In genomic region chr15:44149224-44149623, GRCh38 we compare ENCODE assay signal across 25 cellular contexts. TPM values are rescaled to one million over a fixed set of nuclear protein-coding genes. Genes with fewer than 3 reads are reported as not detected.
DNase-seq lines count a peak whose midpoint lies in the region; ATAC-seq, FAIRE-seq and TF ChIP-seq lines count a peak whose summit lies in the region.
"Had no signal": no experiment of that assay in that cellular context is flagged by ENCODE, and none has a peak within 500 bp of the region (broad histone marks: within the 10 kb centered on the region; RNA-seq: fewer than 3 reads in every experiment).

No MANE protein-coding gene starts in this region.

- H3K4me2 ChIP-seq in IMR-90 (ENCODE audit: low read depth, low read length): no peak overlapping the region
- H3K4me2 ChIP-seq: BLaER1 treated with 17β-estradiol and CSF1 and Interleukin-3, amounts not matched to agents 10 nM and 100 nM; GM23338 had no signal

- H3K18ac ChIP-seq in IMR-90 (ENCODE audit: low read depth, low read length): no peak overlapping the region

- in situ Hi-C loops in IMR-90 (cut with MboI; ENCODE audit: low sequenced_read_pairs): no loop called here

- H3K56ac ChIP-seq in IMR-90 (ENCODE audit: extremely low read depth, insufficient read depth, low read length): no peak overlapping the region

- no peaks in the 10 kb centered on the region for H3K9me3 ChIP-seq in IMR-90 (ENCODE audit: control insufficient read depth, insufficient read depth, low read length)
- no peaks in the 10 kb centered on the region for H3K9me3 ChIP-seq in small intestine (ENCODE audit: control insufficient read depth, low read depth)
- H3K9me3 ChIP-seq in kidney (ENCODE audit: control insufficient read depth in 1 of 2, low read length in 2 of 2): no peaks in the 10 kb centered on the region
- H3K9me3 ChIP-seq: BE2C; BLaER1 treated with 17β-estradiol and CSF1 and Interleukin-3, amounts not matched to agents 10 nM and 100 nM had no signal

- no peak for TF ChIP-seq RAD21 in IMR-90 (IDR thresholded peaks at IDR 0.05; ENCODE audit: low read length)

- no peak overlapping the region for H2AK5ac ChIP-seq in IMR-90 (ENCODE audit: low read depth, low read length)

- H3K27me3 ChIP-seq in IMR-90 (ENCODE audit: control insufficient read depth, insufficient read depth, low read length) (no peaks in the 10 kb centered on the region), small intestine (ENCODE audit: control insufficient read depth in 2 of 2, insufficient read depth in 2 of 2, low read length in 2 of 2) (peaks cover 0 to 3% of the 10 kb centered on the region in 2 donors)
- H3K27me3 ChIP-seq: BE2C; BLaER1 treated with 17β-estradiol and CSF1 and Interleukin-3, amounts not matched to agents 10 nM and 100 nM had no signal

- DNase-seq in IMR-90: no peak
- no peak for DNase-seq in small intestine
- no peak for DNase-seq in UCSD-AML1 (lab: John Stamatoyannopoulos, UW; ENCODE audit: unreplicated experiment)
- no peak for DNase-seq in kidney
- DNase-seq: 8988T; AML-193; BE2C; CD4-positive, alpha-beta T cell; CD8-positive, alpha-beta memory T cell; DMS 273 treated with DMSO at 0.1 percent for 48 hours; DMS53; DMS79 treated with DMSO at 0.1 percent for 48 hours; GF-D8; H9 had no signal

- H2AK9ac ChIP-seq in IMR-90 (replicated peaks; ENCODE audit: low read depth, low read length, poor library complexity): no peak overlapping the region

- H2BK5ac ChIP-seq in IMR-90 (ENCODE audit: low read depth, low read length, poor library complexity, severe bottlenecking): no peak overlapping the region

- ATAC-seq in IMR-90 (ENCODE audit: low read depth) (no peak), HG03280 (IDR thresholded peaks at IDR 0.05; ENCODE audit: unreplicated experiment) (no peak)
- ATAC-seq: GM23338, HCT116 had no signal

- H3K27ac ChIP-seq in IMR-90 (ENCODE audit: insufficient read depth, low read length) (no peak overlapping the region), small intestine (ENCODE audit: low read depth in 1 of 2, low read length in 1 of 2) (no peak overlapping the region), kidney (ENCODE audit: low read depth in 2 of 2, low read length in 2 of 2) (no peak overlapping the region)
- H3K27ac ChIP-seq: BLaER1 treated with 17β-estradiol and CSF1 and Interleukin-3, amounts not matched to agents 10 nM and 100 nM had no signal

- dilution Hi-C loops in IMR-90 (cut with HindIII; ENCODE audit: low sequenced_read_pairs, unreplicated experiment): no loop called here

- BruUV-seq in IMR-90 (replicated peaks; lab: Mats Ljungman, UMichigan): no TSS peak

- H3K4me3 ChIP-seq in IMR-90 (ENCODE audit: insufficient read depth, low read depth, low read length) (no peak overlapping the region), small intestine (ENCODE audit: low read depth in 1 of 2, low read length in 2 of 2) (no peak overlapping the region), kidney (ENCODE audit: low read length in 2 of 2) (no peak overlapping the region)
- H3K4me3 ChIP-seq: BLaER1 treated with 17β-estradiol and CSF1 and Interleukin-3, amounts not matched to agents 10 nM and 100 nM; GM23338 had no signal

- H3K9ac ChIP-seq in IMR-90 (ENCODE audit: low read depth, low read length): no peak overlapping the region
- H3K9ac ChIP-seq in kidney (ENCODE audit: low read length in 2 of 2): no peak overlapping the region
- H3K9ac ChIP-seq: BLaER1 treated with 17β-estradiol and CSF1 and Interleukin-3, amounts not matched to agents 10 nM and 100 nM had no signal

- H4K20me1 ChIP-seq in IMR-90 (ENCODE audit: insufficient read depth, low read length): no peaks in the 10 kb centered on the region
- H4K20me1 ChIP-seq: BLaER1 treated with 17β-estradiol and CSF1 and Interleukin-3, amounts not matched to agents 10 nM and 100 nM had no signal

- H3K14ac ChIP-seq in IMR-90 (replicated peaks; ENCODE audit: low read depth, low read length): no peak overlapping the region

- H4K5ac ChIP-seq in IMR-90 (ENCODE audit: low read depth, low read length): no peak overlapping the region

- TF ChIP-seq CTCF in IMR-90 (conservative IDR thresholded peaks at IDR 0.05; ENCODE audit: low read depth, low read length) (no peak), kidney (IDR thresholded peaks at IDR 0.05; ENCODE audit: borderline replicate concordance, extremely low read depth, insufficient read depth) (no peak)

- no peak overlapping the region for H2AFZ ChIP-seq in IMR-90 (replicated peaks; ENCODE audit: low read length, poor library complexity)
- H2AFZ ChIP-seq: GM23338 had no signal

- H4K91ac ChIP-seq in IMR-90 (ENCODE audit: insufficient read depth, low read depth, low read length): no peak overlapping the region

- H2BK15ac ChIP-seq in IMR-90 (ENCODE audit: low read depth, low read length): no peak overlapping the region

- H3K79me1 ChIP-seq in IMR-90 (ENCODE audit: low read depth in 1 of 2, low read length in 2 of 2): peaks cover 0 to 4% of the 10 kb centered on the region in 2 experiments; a peak in 2 of 4 replicates

- CTCF ChIA-PET in IMR-90 (lab: Yijun Ruan, JAX): no interaction called here

- no peak overlapping the region for H4K8ac ChIP-seq in IMR-90 (ENCODE audit: low read depth in 2 of 2, low read length in 2 of 2)

- H3K4ac ChIP-seq in IMR-90 (ENCODE audit: low read depth, low read length): no peak overlapping the region

- no peaks in the 10 kb centered on the region; the same call in 1 of the 2 replicates for H3K4me1 ChIP-seq in IMR-90 (ENCODE audit: control insufficient read depth, insufficient read depth, low read length)
- H3K4me1 ChIP-seq in small intestine (ENCODE audit: control insufficient read depth in 2 of 2, insufficient read depth in 1 of 2, low read depth in 1 of 2, low read length in 1 of 2): no peaks in the 10 kb centered on the region
- H3K4me1 ChIP-seq in kidney (ENCODE audit: control insufficient read depth in 1 of 2, insufficient read depth in 1 of 2, low read depth in 1 of 2, low read length in 2 of 2): no peaks in the 10 kb centered on the region

- no CpG with 5 or more reads among the region's 1 CpG for WGBS in IMR-90 (ENCODE audit: extremely low coverage in 2 of 2, insufficient read length in 1 of 2), 2 experiments
- WGBS in small intestine, 3 donors: 35 to 97% (median 90%) methylated on average over 1 of the region's 1 CpG

- FAIRE-seq in A204.1 (lab: Jason Lieb, UNC) (peak; percentile 35), endometrium (lab: Jason Lieb, UNC) (peak; percentile 8), small intestine (lab: Jason Lieb, UNC) (peak; percentile 41), kidney (lab: Jason Lieb, UNC) (no peak)
- FAIRE-seq: D721Med, GM12891, GM18507 had no signal

- H2BK20ac ChIP-seq in IMR-90 (ENCODE audit: low read depth, low read length): no peak overlapping the region

- POLR2A ChIA-PET in IMR-90 (lab: Charles Lee; ENCODE audit: unreplicated experiment): no interaction called here

- H3K9me1 ChIP-seq in IMR-90 (ENCODE audit: insufficient read depth, low read length): no peaks in the 10 kb centered on the region

- TF ChIP-seq POLR2A in IMR-90 (IDR thresholded peaks at IDR 0.05; ENCODE audit: low read depth, low read length): no peak

- intact Hi-C loops in IMR-90 (cut with micrococcal nuclease) (no loop called here), kidney (cut with DNase I) (no loop called here)

- H3K36me3 ChIP-seq in IMR-90 (ENCODE audit: control insufficient read depth, insufficient read depth, low read length) (no peaks in the 10 kb centered on the region), small intestine (ENCODE audit: control insufficient read depth in 2 of 2, insufficient read depth in 2 of 2, low read length in 2 of 2) (no peaks in the 10 kb centered on the region), kidney (ENCODE audit: control insufficient read depth in 1 of 2, insufficient read depth in 2 of 2, low read length in 2 of 2) (no peaks in the 10 kb centered on the region)
- H3K36me3 ChIP-seq: BE2C; BLaER1 treated with 17β-estradiol and CSF1 and Interleukin-3, amounts not matched to agents 10 nM and 100 nM had no signal

- H3K23ac ChIP-seq in IMR-90 (ENCODE audit: low read depth, low read length): no peak overlapping the region

- H2BK120ac ChIP-seq in IMR-90 (ENCODE audit: low read depth, low read length): no peak overlapping the region

TF ChIP-seq in IMR-90, 13 proteins besides CTCF, POLR2A, EP300 and RAD21:
- TF ChIP-seq USF2 (IDR thresholded peaks at IDR 0.05; ENCODE audit: low read depth, low read length) (no peak), MAFK (IDR thresholded peaks at IDR 0.05; ENCODE audit: low read depth, low read length) (peak; percentile 37; the same call in 1 of the 2 replicates)

RNA-seq across cellular contexts. Expression of gene FRMD5, which starts 45.8 kb away (rescaled TPM):
- total RNA-seq in IMR-90 (2012; rRNA removed) (5.4 and 5.6 TPM in 2 replicates), kidney (0.41 TPM)
- polyA plus RNA-seq in IMR-90 (2012; rRNA removed) (4.1 and 4.8 TPM in 2 replicates), small intestine (1 to 10 TPM in 1 of 3 donors, under 1 TPM in 1, not detected in 1; 0.81 to 1.1 TPM), kidney (ENCODE audit: insufficient read depth, low read depth, low replicate concordance) (0.32 TPM)
- polyA plus RNA-seq in IMR-90 (2012; cell fraction: cytosol; rRNA removed): 3.5 and 3.9 TPM in 2 replicates
- polyA plus RNA-seq in IMR-90 (2012; cell fraction: nucleus; rRNA removed; ENCODE audit: low replicate concordance): 9.0 and 13.8 TPM in 2 replicates
- total RNA-seq: CD4-positive, alpha-beta T cell; G401 had no signal
- polyA plus RNA-seq: CD14-positive monocyte had no signal
